ENCODE assay signal across 7 cellular contexts in the genomic region with DNA sequence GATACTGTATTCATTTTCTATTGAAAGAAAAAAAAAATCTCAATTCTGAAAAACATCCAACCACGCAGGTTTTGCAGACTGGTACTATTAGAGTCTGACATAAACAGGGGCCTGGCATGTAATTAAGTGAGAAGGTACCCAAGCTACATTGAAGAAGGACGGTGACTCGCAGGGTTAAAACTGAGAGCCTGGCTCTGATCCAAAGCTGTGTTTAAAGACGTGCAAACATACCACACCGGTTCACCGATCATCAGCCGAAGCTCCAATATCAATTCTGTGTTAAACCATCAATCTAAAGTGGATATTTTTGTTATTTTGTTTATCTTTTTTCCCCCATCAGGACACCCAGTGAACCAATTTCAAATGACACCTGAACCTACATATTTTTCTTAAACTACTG.
"Had no signal": no experiment of that assay in that cellular context is flagged by ENCODE, and none has a peak within 500 bp of the region (broad histone marks: within the 10 kb centered on the region; RNA-seq: fewer than 3 reads in every experiment).

No MANE protein-coding gene starts in this region.

- H2AFZ ChIP-seq: GM23338 had no signal

- ATAC-seq: GM23338 had no signal

- DNase-seq: H9, HCEC 1CT, IMR-90 had no signal

- H3K4me3 ChIP-seq: GM23338 had no signal

- FAIRE-seq: H1, H54, HTR-8/SVneo had no signal

- H3K4me2 ChIP-seq: GM23338 had no signal
